ENCODE assay signal across 8 cellular contexts in the genomic region with DNA sequence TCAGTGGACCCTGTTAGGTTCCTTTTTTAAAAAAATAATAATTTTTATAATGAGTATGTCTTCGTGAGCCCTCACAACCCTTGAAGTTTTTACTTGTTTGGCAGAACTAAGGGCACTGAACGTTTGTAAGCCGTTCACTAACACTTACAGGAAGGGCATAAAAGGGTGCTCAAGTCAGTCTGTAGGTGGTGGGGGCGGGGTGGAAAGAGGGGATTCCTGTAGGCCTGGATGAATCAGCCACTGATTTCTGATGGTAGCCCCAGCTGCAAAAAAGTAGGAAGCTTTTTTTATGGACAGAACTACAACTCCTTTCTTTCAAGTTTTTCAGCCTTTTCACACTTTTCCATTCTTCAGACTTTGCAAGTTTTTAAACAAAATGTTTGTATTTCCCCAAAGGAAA.
A peak's percentile ranks its signal among the peaks of the same experiment; 100 is the strongest.
DNase-seq lines count a peak whose midpoint lies in the region; ATAC-seq lines count a peak whose summit lies in the region.

No MANE protein-coding gene starts in this region.

- H3K27me3 ChIP-seq in adipocyte (replicated peaks; ENCODE audit: control insufficient read depth, insufficient read depth, low read length) (no peaks in the 10 kb centered on the region), muscle layer of duodenum (ENCODE audit: low read depth, low read length) (no peaks in the 10 kb centered on the region), stomach smooth muscle (ENCODE audit: control insufficient read depth in 1 of 2, insufficient read depth in 2 of 2, low read length in 2 of 2) (no peaks in the 10 kb centered on the region)

- H3K9me3 ChIP-seq in adipocyte (ENCODE audit: control insufficient read depth, low read length) (no peaks in the 10 kb centered on the region), muscle layer of duodenum (ENCODE audit: control insufficient read depth in 1 of 2, low read length in 2 of 2) (no peaks in the 10 kb centered on the region), stomach smooth muscle (ENCODE audit: control insufficient read depth in 2 of 2, low read length in 2 of 2) (no peaks in the 10 kb centered on the region)

- H3K9ac ChIP-seq in adipocyte (ENCODE audit: low read length) (peak overlapping the region; percentile 44), stomach smooth muscle (ENCODE audit: low read length in 2 of 2) (no peak overlapping the region)

- peak in 4 of 5 experiments; percentile 17 to 53 (median 34) for DNase-seq in T-helper 2 cell
- no peak for DNase-seq in adipocyte (ENCODE audit: low read depth)
- DNase-seq in hepatic stellate cell (ENCODE audit: low spot score): no peak
- no peak for DNase-seq in HuH-7.5 (ENCODE audit: low spot score)
- no peak for DNase-seq in NCI-H748 treated with DMSO at 0.1 percent for 48 hours (lab: John Stamatoyannopoulos, UW)

- H3K36me3 ChIP-seq in adipocyte (ENCODE audit: control insufficient read depth, insufficient read depth, low read length, severe bottlenecking): peaks cover 10% of the 10 kb centered on the region
- H3K36me3 ChIP-seq in muscle layer of duodenum (ENCODE audit: control insufficient read depth in 1 of 2, insufficient read depth in 2 of 2, low read length in 2 of 2): no peaks in the 10 kb centered on the region
- no peaks in the 10 kb centered on the region for H3K36me3 ChIP-seq in stomach smooth muscle (ENCODE audit: control insufficient read depth in 2 of 2, insufficient read depth in 2 of 2, low read length in 2 of 2)

- H3K4me3 ChIP-seq in adipocyte (ENCODE audit: low read length) (peak overlapping the region; percentile 41), muscle layer of duodenum (ENCODE audit: low read depth in 1 of 2, low read length in 2 of 2) (peak overlapping the region in 1 of 2 donors; percentile 0), stomach smooth muscle (ENCODE audit: low read length in 2 of 2) (peak overlapping the region in 1 of 2 donors; percentile 40)

- peaks cover 70% of the 10 kb centered on the region for H3K4me1 ChIP-seq in adipocyte (ENCODE audit: control insufficient read depth, insufficient read depth, low read length)
- H3K4me1 ChIP-seq in muscle layer of duodenum (ENCODE audit: control insufficient read depth in 1 of 2, insufficient read depth in 2 of 2, low read length in 2 of 2): peaks cover 29 to 69% of the 10 kb centered on the region in 2 donors
- peaks cover 43% of the 10 kb centered on the region for H3K4me1 ChIP-seq in stomach smooth muscle (ENCODE audit: control insufficient read depth, insufficient read depth, low read length)

- no peak for ATAC-seq in GM21390 (IDR thresholded peaks at IDR 0.05; ENCODE audit: unreplicated experiment)

- H3K27ac ChIP-seq in muscle layer of duodenum (ENCODE audit: low read length) (peak overlapping the region; percentile 79), stomach smooth muscle (ENCODE audit: low read length) (peak overlapping the region; percentile 73)

Comparison
In these comparisons a context has a peak if more than half of its experiments do, and no peak if none do; other contexts are left out.
1. DNase-seq: peak in T-helper 2 cell (4 of 5); none in adipocyte (single experiment), hepatic stellate cell (single experiment), HuH-7.5 (single experiment) and NCI-H748 treated with DMSO at 0.1 percent for 48 hours (single experiment).